Comparison of ENCODE assay signal across 11 cellular contexts in the genomic region with DNA sequence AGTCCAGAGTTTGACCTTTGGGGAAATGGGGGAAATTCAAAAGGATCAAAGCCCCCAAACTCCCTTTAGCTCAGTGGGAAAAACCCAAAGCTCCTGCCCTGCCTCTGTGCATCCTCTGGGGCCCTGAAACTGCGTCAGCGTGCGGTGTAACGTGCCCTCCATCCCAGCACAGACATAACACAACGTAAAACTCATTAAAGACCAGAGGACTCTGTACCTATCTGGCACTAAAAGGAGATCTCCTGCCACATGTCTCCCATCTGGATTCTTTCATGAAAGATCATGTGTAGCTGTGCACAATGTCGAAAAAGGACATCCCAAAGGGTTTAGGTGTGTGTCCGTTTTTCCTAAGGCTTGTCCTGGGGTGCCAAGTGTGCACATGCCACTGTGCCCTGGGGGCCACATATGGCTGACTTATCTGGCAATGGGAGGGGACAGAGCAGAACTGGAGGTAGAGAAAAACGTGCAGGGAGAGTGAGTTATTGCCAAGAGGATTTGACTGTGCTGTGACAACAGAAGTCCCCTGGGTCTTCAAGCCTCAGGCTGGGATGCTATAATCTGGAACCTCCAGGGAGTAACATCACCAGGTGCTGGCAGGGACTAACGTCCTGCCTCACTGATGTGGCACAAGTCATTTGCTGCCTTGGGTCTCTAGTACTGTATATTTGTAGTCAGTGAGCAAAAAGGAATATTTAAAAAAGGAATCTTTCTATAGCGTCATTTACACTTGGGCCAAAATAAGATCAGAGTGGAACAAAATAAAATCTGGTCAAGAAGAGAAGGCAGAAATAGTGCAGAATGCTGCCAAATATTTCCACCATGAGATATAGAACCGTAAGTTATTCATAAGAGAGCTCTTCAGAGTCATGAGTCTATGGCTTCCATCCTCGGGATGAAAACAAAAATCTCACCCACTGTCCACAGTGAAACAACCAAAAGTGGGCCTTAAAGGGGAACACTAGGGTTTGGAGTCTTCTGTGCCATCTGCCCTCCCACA. TPM values are rescaled to one million over a fixed set of nuclear protein-coding genes. Genes with fewer than 3 reads are reported as not detected.
DNase-seq lines count a peak whose midpoint lies in the region; ATAC-seq, FAIRE-seq and TF ChIP-seq lines count a peak whose summit lies in the region.
"Had no signal": no experiment of that assay in that cellular context is flagged by ENCODE, and none has a peak within 500 bp of the region (broad histone marks: within the 10 kb centered on the region; RNA-seq: fewer than 3 reads in every experiment).

No MANE protein-coding gene starts in this region.

- TF ChIP-seq CTCF in GM20000 (IDR thresholded peaks at IDR 0.05; ENCODE audit: extremely low read depth, missing control alignments), result no peak

- H3K9me2 ChIP-seq in GM23248 (ENCODE audit: insufficient read depth), result no peaks in the 10 kb centered on the region

- peaks cover 92% of the 10 kb centered on the region for H4K20me1 ChIP-seq in BLaER1
- H4K20me1 ChIP-seq in GM23248 (ENCODE audit: insufficient read depth), result no peaks in the 10 kb centered on the region

- WGBS in GM23248 (ENCODE audit: low coverage in 1 of 2, low lambda C conversion rate in 2 of 2, missing lambda C conversion rate in 2 of 2), 2 experiments, result 62 to 63% methylated on average over 12 of the region's 12 CpGs

- DNase-seq in GM19239 (ENCODE audit: insufficient read length, low spot score) (no peak), naive B cell (no peak), GM23248 (no peak), NCI-H2107 (lab: John Stamatoyannopoulos, UW) (no peak), GM20000 (ENCODE audit: low spot score) (no peak)
- no peak for DNase-seq in activated T-helper 2 cell treated with anti-CD3 and anti-CD28 coated beads, Interferon-gamma antibody, Interleukin-2, Interleukin-4, amounts not matched to agents 10 μg/mL and 5 μg/mL and 100 μg/mL, durations not matched to agents 14 hours and 24 hours and 36 hours (ENCODE audit: low spot score)
- no peak for DNase-seq in stimulated activated naive CD4-positive, alpha-beta T cell treated with Interleukin-2 at 50 U/mL for 16 hours (lab: John Stamatoyannopoulos, UW)
- DNase-seq: aorta, islet precursor cell had no signal

- H3K9me3 Mint-ChIP-seq in activated T-helper 2 cell treated with anti-CD3 and anti-CD28 coated beads, Interferon-gamma antibody, Interleukin-2, Interleukin-4, amounts not matched to agents 10 μg/mL and 5 μg/mL and 100 μg/mL, durations not matched to agents 14 hours and 24 hours and 36 hours, result no peaks in the 10 kb centered on the region
- H3K9me3 Mint-ChIP-seq in naive B cell, result no peaks in the 10 kb centered on the region

- H3K27me3 ChIP-seq in BLaER1, result no peaks in the 10 kb centered on the region
- no peaks in the 10 kb centered on the region for H3K27me3 ChIP-seq in GM23248 (replicated peaks; ENCODE audit: insufficient read depth)

- H3K4me2 ChIP-seq in BLaER1, result peak overlapping the region; percentile 94
- no peak overlapping the region for H3K4me2 ChIP-seq in GM23248 (ENCODE audit: unreplicated experiment)

- H3K79me2 ChIP-seq in GM23248 (ENCODE audit: insufficient read depth), result no peaks in the 10 kb centered on the region

- no peak for ATAC-seq in naive B cell (ENCODE audit: low read depth in 2 of 2)

- H3K9ac ChIP-seq in BLaER1, result peak overlapping the region; percentile 58
- no peak overlapping the region for H3K9ac ChIP-seq in GM23248

- peaks cover 87% of the 10 kb centered on the region for H3K4me1 Mint-ChIP-seq in activated T-helper 2 cell treated with anti-CD3 and anti-CD28 coated beads, Interferon-gamma antibody, Interleukin-2, Interleukin-4, amounts not matched to agents 10 μg/mL and 5 μg/mL and 100 μg/mL, durations not matched to agents 14 hours and 24 hours and 36 hours (ENCODE audit: low read depth)
- peaks cover 88 to 99% (median 95%) of the 10 kb centered on the region in 3 donors for H3K4me1 Mint-ChIP-seq in naive B cell

- peak overlapping the region; percentile 29 for H3K4me3 ChIP-seq in BLaER1
- no peak overlapping the region for H3K4me3 ChIP-seq in GM23248

- FAIRE-seq in GM19239 (lab: Jason Lieb, UNC), result peak; percentile 11

- H3K9me3 ChIP-seq in BLaER1 (no peaks in the 10 kb centered on the region), GM23248 (ENCODE audit: low read depth) (no peaks in the 10 kb centered on the region)

- H3K27me3 Mint-ChIP-seq in activated T-helper 2 cell treated with anti-CD3 and anti-CD28 coated beads, Interferon-gamma antibody, Interleukin-2, Interleukin-4, amounts not matched to agents 10 μg/mL and 5 μg/mL and 100 μg/mL, durations not matched to agents 14 hours and 24 hours and 36 hours (ENCODE audit: low read depth), result no peaks in the 10 kb centered on the region
- no peaks in the 10 kb centered on the region for H3K27me3 Mint-ChIP-seq in naive B cell

- H3F3A ChIP-seq in GM23248 (ENCODE audit: insufficient read depth), result no peaks in the 10 kb centered on the region

- H3K27ac ChIP-seq in BLaER1 (peak overlapping the region; percentile 53), GM23248 (no peak overlapping the region)
- H3K27ac ChIP-seq: epithelial cell of prostate had no signal

- in situ Hi-C loops in GM23248 (cut with MboI), result no loop called here

- peaks cover 42% of the 10 kb centered on the region for H3K36me3 ChIP-seq in BLaER1
- H3K36me3 ChIP-seq in GM23248 (ENCODE audit: low read depth), result no peaks in the 10 kb centered on the region

- no peak overlapping the region for H2AFZ ChIP-seq in GM23248

- H3K4me1 ChIP-seq in BLaER1 (peaks cover 100% of the 10 kb centered on the region), GM23248 (ENCODE audit: insufficient read depth) (no peaks in the 10 kb centered on the region)

- H3K36me3 Mint-ChIP-seq in activated T-helper 2 cell treated with anti-CD3 and anti-CD28 coated beads, Interferon-gamma antibody, Interleukin-2, Interleukin-4, amounts not matched to agents 10 μg/mL and 5 μg/mL and 100 μg/mL, durations not matched to agents 14 hours and 24 hours and 36 hours (ENCODE audit: low read depth), result peaks cover 60% of the 10 kb centered on the region
- peaks cover 15 to 21% of the 10 kb centered on the region in 2 donors for H3K36me3 Mint-ChIP-seq in naive B cell

- intact Hi-C loops in activated T-helper 2 cell treated with anti-CD3 and anti-CD28 coated beads, Interferon-gamma antibody, Interleukin-2, Interleukin-4, amounts not matched to agents 10 μg/mL and 5 μg/mL and 100 μg/mL, durations not matched to agents 14 hours and 24 hours and 36 hours (cut with micrococcal nuclease), result loop anchor here (1.0 kb wide), 1 partner anchor 52 kb away; no protein-coding TSS in a partner anchor

- H3K4me3 Mint-ChIP-seq in activated T-helper 2 cell treated with anti-CD3 and anti-CD28 coated beads, Interferon-gamma antibody, Interleukin-2, Interleukin-4, amounts not matched to agents 10 μg/mL and 5 μg/mL and 100 μg/mL, durations not matched to agents 14 hours and 24 hours and 36 hours (ENCODE audit: low read depth), result no peak overlapping the region
- H3K4me3 Mint-ChIP-seq in naive B cell, result peak overlapping the region in 7 of 8 donors; percentile 31 to 80 (median 61)

- peak overlapping the region; percentile 77 for H3K27ac Mint-ChIP-seq in activated T-helper 2 cell treated with anti-CD3 and anti-CD28 coated beads, Interferon-gamma antibody, Interleukin-2, Interleukin-4, amounts not matched to agents 10 μg/mL and 5 μg/mL and 100 μg/mL, durations not matched to agents 14 hours and 24 hours and 36 hours
- peak overlapping the region; percentile 79 to 100 (median 86) for H3K27ac Mint-ChIP-seq in naive B cell

RNA-seq across cellular contexts. Expression of gene ITPKB, which starts 52.3 kb away (rescaled TPM):
- total RNA-seq in activated T-helper 2 cell treated with anti-CD3 and anti-CD28 coated beads, Interferon-gamma antibody, Interleukin-2, Interleukin-4, amounts not matched to agents 10 μg/mL and 5 μg/mL and 100 μg/mL, durations not matched to agents 14 hours and 24 hours and 36 hours, result 27.6 and 30.0 TPM in 2 replicates
- 10 to 100 TPM; 24.5 to 48.9 (median 34.1) TPM for polyA plus RNA-seq in naive B cell (ENCODE audit: low read depth in 6 of 6)
- total RNA-seq in GM23248 (2014; rRNA removed; shearing (Covaris generic)), result 0.86 and 1.6 TPM in 2 replicates
- polyA plus RNA-seq in GM23248 (2016; fragmentation: Nextera tagmentation; extraction: Ambion mirVana), result 0.26 and 0.33 TPM in 2 replicates

Comparison
In these comparisons a context has a peak if more than half of its experiments do, and no peak if none do; other contexts are left out.
1. RNA of gene ITPKB, which starts 52.3 kb away (total RNA-seq): 27.6 to 30.0 TPM in activated T-helper 2 cell treated with anti-CD3 and anti-CD28 coated beads, Interferon-gamma antibody, Interleukin-2, Interleukin-4, amounts not matched to agents 10 μg/mL and 5 μg/mL and 100 μg/mL, durations not matched to agents 14 hours and 24 hours and 36 hours; 0.86 to 1.6 TPM in GM23248; every median in the first group is over 10 times any median in the second.